13 cellular contexts compared by ENCODE assay signal in genomic region chr19:958967-959685, GRCh38. TPM values are rescaled to one million over a fixed set of nuclear protein-coding genes. Genes with fewer than 3 reads are reported as not detected.
DNase-seq lines count a peak whose midpoint lies in the region; ATAC-seq, FAIRE-seq and TF ChIP-seq lines count a peak whose summit lies in the region.
"Had no signal": no experiment of that assay in that cellular context is flagged by ENCODE, and none has a peak within 500 bp of the region (broad histone marks: within the 10 kb centered on the region; RNA-seq: fewer than 3 reads in every experiment).

No MANE protein-coding gene starts in this region.

- TF ChIP-seq CTCF in bronchial epithelial cell (IDR thresholded peaks at IDR 0.05; ENCODE audit: insufficient read depth, low read length, severe bottlenecking): no peak

- DNase-seq in H54 (ENCODE audit: insufficient read length, low spot score): peak; percentile 69
- peak; percentile 70 for DNase-seq in RCC 7860 (ENCODE audit: low spot score)
- DNase-seq in bronchial epithelial cell (ENCODE audit: low read depth): peak; percentile 73
- peak; percentile 40 for DNase-seq in stimulated activated CD4-positive, alpha-beta T cell treated with anti-CD3 and anti-CD28 coated beads, Interleukin-12 subunit alpha, Interleukin-12 subunit beta, amount 100 ng/mL, for 4 hours
- no peak for DNase-seq in mucosa of gallbladder (ENCODE audit: low spot score)
- DNase-seq in NCI-H510A (lab: John Stamatoyannopoulos, UW): no peak
- DNase-seq: NCI-H1436 treated with DMSO at 0.1 percent for 48 hours, retina, upper lobe of left lung had no signal

- ATAC-seq in HG03342 (IDR thresholded peaks at IDR 0.05; ENCODE audit: unreplicated experiment) (no peak), HG02610 (IDR thresholded peaks at IDR 0.05; ENCODE audit: unreplicated experiment) (no peak)

- H3K4me3 ChIP-seq in bronchial epithelial cell (ENCODE audit: low read depth, low read length): no peak overlapping the region
- H3K4me3 ChIP-seq: upper lobe of left lung had no signal

- H3K36me3 ChIP-seq in bronchial epithelial cell (ENCODE audit: control insufficient read depth, insufficient read depth, low read length): peaks cover 4% of the 10 kb centered on the region

- FAIRE-seq in H54 (lab: Jason Lieb, UNC): peak; percentile 41
- peak; percentile 37 for FAIRE-seq in RCC 7860 (lab: Jason Lieb, UNC)
- FAIRE-seq in bronchial epithelial cell (lab: Jason Lieb, UNC): peak; percentile 73
- FAIRE-seq: TTC549 had no signal

- H3K27me3 ChIP-seq in bronchial epithelial cell (ENCODE audit: control insufficient read depth, insufficient read depth, low read length): no peaks in the 10 kb centered on the region
- H3K27me3 ChIP-seq: upper lobe of left lung had no signal

- no peak for TF ChIP-seq POLR2A in H54 (IDR thresholded peaks at IDR 0.05; ENCODE audit: low read depth, low read length)

RNA-seq across cellular contexts. Expression of gene WDR18, which starts 25.0 kb away (rescaled TPM):
- 36.3 and 68.2 TPM in 2 replicates for total RNA-seq in bronchial epithelial cell
- 52.5 TPM for total RNA-seq in mucosa of gallbladder

RNA-seq across cellular contexts. Expression of gene ARID3A, which starts 33.3 kb away (rescaled TPM):
- total RNA-seq in bronchial epithelial cell (15.8 and 16.0 TPM in 2 replicates), mucosa of gallbladder (7.0 TPM)

RNA-seq across cellular contexts. Expression of gene GRIN3B, which starts 41.1 kb away (rescaled TPM):
- total RNA-seq in bronchial epithelial cell (0.26 and 0.38 TPM in 2 replicates), mucosa of gallbladder (0.06 TPM)
- total RNA-seq: cerebellum had no signal

RNA-seq across cellular contexts. Expression of gene KISS1R, which starts 42.0 kb away (rescaled TPM):
- total RNA-seq in bronchial epithelial cell (0.13 TPM in 1 of 2 replicates, not detected in the other), mucosa of gallbladder (0.17 TPM)
- total RNA-seq: upper lobe of left lung had no signal

RNA-seq across cellular contexts. Expression of gene R3HDM4, which starts 46.1 kb away (rescaled TPM):
- total RNA-seq in bronchial epithelial cell: 35.8 and 46.1 TPM in 2 replicates
- 47.5 TPM for total RNA-seq in mucosa of gallbladder

Comparison
In these comparisons a context has a peak if more than half of its experiments do, and no peak if none do; other contexts are left out.
1. DNase-seq: peak in H54 (single experiment), RCC 7860 (single experiment), bronchial epithelial cell (single experiment) and stimulated activated CD4-positive, alpha-beta T cell treated with anti-CD3 and anti-CD28 coated beads, Interleukin-12 subunit alpha, Interleukin-12 subunit beta, amount 100 ng/mL, for 4 hours (single experiment); none in mucosa of gallbladder (single experiment) and NCI-H510A (single experiment).